In genomic region chr4:104966349-104967033, GRCh38 we compare ENCODE assay signal across 8 cellular contexts.
A peak's percentile ranks its signal among the peaks of the same experiment; 100 is the strongest.
DNase-seq lines count a peak whose midpoint lies in the region; ATAC-seq and TF ChIP-seq lines count a peak whose summit lies in the region.

No MANE protein-coding gene starts in this region.

- no peak for TF ChIP-seq POLR2A in sigmoid colon (IDR thresholded peaks at IDR 0.05)

- no peaks in the 10 kb centered on the region for H3K36me3 ChIP-seq in sigmoid colon

- H3K27ac ChIP-seq in C4-2B (peak overlapping the region; percentile 69; the same call in 1 of the 2 replicates), sigmoid colon (no peak overlapping the region)

- TF ChIP-seq CTCF in C4-2B (conservative IDR thresholded peaks at IDR 0.05), result no peak
- TF ChIP-seq CTCF in sigmoid colon (IDR thresholded peaks at IDR 0.05), result no peak
- TF ChIP-seq CTCF in omental fat pad (IDR thresholded peaks at IDR 0.05), result no peak

- TF ChIP-seq EP300 in sigmoid colon (IDR thresholded peaks at IDR 0.05), result no peak

- peaks cover 0 to 4% (median 0%) of the 10 kb centered on the region in 4 donors for H3K9me3 ChIP-seq in sigmoid colon

- peak; percentile 75 for DNase-seq in SKM-1 (lab: John Stamatoyannopoulos, UW; ENCODE audit: unreplicated experiment)
- DNase-seq in kidney tubule cell (ENCODE audit: low spot score), result peak; percentile 30
- DNase-seq in sigmoid colon, result no peak
- no peak for DNase-seq in omental fat pad (ENCODE audit: low spot score)
- DNase-seq in NCI-H2029 treated with DMSO at 0.1 percent for 48 hours (lab: John Stamatoyannopoulos, UW), result no peak

- intact Hi-C loops in sigmoid colon (cut with DNase I), result no loop called here

- no peak overlapping the region for H3K4me3 ChIP-seq in sigmoid colon

- 4 to 19% methylated on average over 3 of the region's 3 CpGs for WGBS in sigmoid colon, 2 donors

- peak; percentile 97 for ATAC-seq in GM19025 (IDR thresholded peaks at IDR 0.05; ENCODE audit: low read depth, unreplicated experiment)
- ATAC-seq in HG03097 (IDR thresholded peaks at IDR 0.05; ENCODE audit: low FRiP score, unreplicated experiment), result peak; percentile 100
- no peak for ATAC-seq in omental fat pad (ENCODE audit: low FRiP score)

- no peaks in the 10 kb centered on the region for H3K27me3 ChIP-seq in sigmoid colon

- no peaks in the 10 kb centered on the region for H3K4me1 ChIP-seq in sigmoid colon

Comparison
In these comparisons a context has a peak if more than half of its experiments do, and no peak if none do; other contexts are left out.
1. DNase-seq: peak in SKM-1 (single experiment) and kidney tubule cell (single experiment); none in sigmoid colon (single experiment), omental fat pad (single experiment) and NCI-H2029 treated with DMSO at 0.1 percent for 48 hours (single experiment).